Comparison of ENCODE assay signal across 17 cellular contexts in genomic region chr15:84611631-84612030, GRCh38.
"Had no signal": no experiment of that assay in that cellular context is flagged by ENCODE, and none has a peak within 500 bp of the region (broad histone marks: within the 10 kb centered on the region; RNA-seq: fewer than 3 reads in every experiment).

No MANE protein-coding gene starts in this region.

- H3K36me3 Mint-ChIP-seq: natural killer cell had no signal

- ATAC-seq: foreskin keratinocyte; mucosa of descending colon; natural killer cell; psoas muscle; right lobe of liver; stimulated activated naive CD8-positive, alpha-beta T cell treated with anti-CD3 and anti-CD28 coated beads, Interleukin-15, Interleukin-2, amounts not matched to agents 100 U/mL and 50 U/mL, for 24 hours; upper lobe of right lung had no signal

- H3K36me3 ChIP-seq: right lobe of liver had no signal

- H3K4me3 ChIP-seq: adrenal gland, mucosa of descending colon, psoas muscle, right lobe of liver, spleen, upper lobe of right lung had no signal

- H3K27me3 Mint-ChIP-seq: activated CD4-positive, alpha-beta memory T cell treated with anti-CD3 and anti-CD28 coated beads for 36 hours; central memory CD8-positive, alpha-beta T cell had no signal

- H3K9me3 ChIP-seq: adrenal gland, mucosa of descending colon, psoas muscle, right lobe of liver, spleen, upper lobe of right lung had no signal

- H3K4me3 Mint-ChIP-seq: activated CD4-positive, alpha-beta memory T cell treated with anti-CD3 and anti-CD28 coated beads for 36 hours; activated naive CD4-positive, alpha-beta T cell treated with anti-CD3 and anti-CD28 coated beads for 36 hours; central memory CD8-positive, alpha-beta T cell; natural killer cell had no signal

- DNase-seq: activated CD4-positive, alpha-beta memory T cell treated with anti-CD3 and anti-CD28 coated beads for 36 hours; activated naive CD4-positive, alpha-beta T cell treated with anti-CD3 and anti-CD28 coated beads for 36 hours; cortex of kidney; effector memory CD4-positive, alpha-beta T cell; foreskin keratinocyte; mammary epithelial cell; mucosa of descending colon; natural killer cell; nucleus accumbens; psoas muscle; right lobe of liver; spleen; stimulated activated naive CD8-positive, alpha-beta T cell treated with anti-CD3 and anti-CD28 coated beads, Interleukin-15, Interleukin-2, amounts not matched to agents 100 U/mL and 50 U/mL, for 24 hours; SW 1271; upper lobe of right lung had no signal

- H3K9me3 Mint-ChIP-seq: activated CD4-positive, alpha-beta memory T cell treated with anti-CD3 and anti-CD28 coated beads for 36 hours; activated naive CD4-positive, alpha-beta T cell treated with anti-CD3 and anti-CD28 coated beads for 36 hours; central memory CD8-positive, alpha-beta T cell; natural killer cell had no signal

- H3K4me1 ChIP-seq: adrenal gland, foreskin keratinocyte, upper lobe of right lung had no signal

- H3K27me3 ChIP-seq: adrenal gland, foreskin keratinocyte, right lobe of liver, spleen, upper lobe of right lung had no signal

- H3K27ac ChIP-seq: adrenal gland, foreskin keratinocyte, psoas muscle, right lobe of liver, spleen, upper lobe of right lung had no signal

- H3K27ac Mint-ChIP-seq: activated CD4-positive, alpha-beta memory T cell treated with anti-CD3 and anti-CD28 coated beads for 36 hours; activated naive CD4-positive, alpha-beta T cell treated with anti-CD3 and anti-CD28 coated beads for 36 hours; natural killer cell had no signal
